ENCODE assay signal across 8 cellular contexts in the genomic region with DNA sequence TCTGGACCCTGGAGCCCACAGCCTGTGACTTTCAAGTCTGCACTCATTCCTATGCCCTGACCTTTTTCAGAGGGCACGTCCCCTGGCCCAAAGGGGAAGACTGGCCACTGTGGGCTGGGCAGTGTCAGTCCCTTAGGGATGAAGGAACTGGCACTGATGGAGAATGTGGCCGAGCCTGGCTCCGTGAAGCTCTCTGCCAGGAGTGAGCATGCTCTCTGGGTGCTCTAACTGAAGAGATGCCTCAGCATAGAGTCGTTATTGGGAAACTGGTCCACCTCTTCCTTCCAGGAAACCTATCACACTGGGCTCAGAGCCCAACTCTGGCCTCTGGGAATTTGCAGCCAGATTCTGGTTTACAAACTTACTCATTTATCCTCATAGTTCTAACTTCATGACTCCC.
A peak's percentile ranks its signal among the peaks of the same experiment; 100 is the strongest.
DNase-seq lines count a peak whose midpoint lies in the region; ATAC-seq, FAIRE-seq and TF ChIP-seq lines count a peak whose summit lies in the region.
"Not testable (repeated sequence)": the region's sequence is repeated elsewhere in the genome, so short reads cannot be mapped to it uniquely, and the experiment has no call there.

No MANE protein-coding gene starts in this region.

- not testable (repeated sequence) for H3K9ac ChIP-seq in keratinocyte (ENCODE audit: control insufficient read depth, extremely low read depth, insufficient read depth, low read length)

- dilution Hi-C loops in keratinocyte (cut with MboI; ENCODE audit: extremely low pct_ligation_motif_present, low sequenced_read_pairs) = not testable (repeated sequence)

- H3K27ac ChIP-seq in keratinocyte (ENCODE audit: control insufficient read depth, insufficient read depth, low read length); gastrocnemius medialis; upper lobe of right lung: not testable (repeated sequence)

- not testable (repeated sequence) for TF ChIP-seq POLR2A in gastrocnemius medialis (IDR thresholded peaks at IDR 0.05)

- not testable (repeated sequence) for H3K9me1 ChIP-seq in keratinocyte (ENCODE audit: control insufficient read depth, extremely low read depth, insufficient read depth, low read length)

- H3K27ac Mint-ChIP-seq in nephron = peak overlapping the region in 2 of 3 experiments; percentile 54 to 71

- H3K36me3 Mint-ChIP-seq in nephron (ENCODE audit: low read depth) = not testable (repeated sequence)

- in situ Hi-C loops in gastrocnemius medialis (cut with MboI; ENCODE audit: low sequenced_read_pairs in 4 of 4) = not testable (repeated sequence)

- not testable (repeated sequence) for H3K79me2 ChIP-seq in keratinocyte (ENCODE audit: control insufficient read depth, insufficient read depth, low read length)

- not testable (repeated sequence) for H2AFZ ChIP-seq in keratinocyte (ENCODE audit: control insufficient read depth, low read length)

- H4K20me1 ChIP-seq in keratinocyte (ENCODE audit: control insufficient read depth, extremely low read depth, insufficient read depth, low read length) = not testable (repeated sequence)

- peak; percentile 4 to 20 for ATAC-seq in gastrocnemius medialis
- ATAC-seq in upper lobe of right lung = peak; percentile 6

- H3K4me1 ChIP-seq in keratinocyte (ENCODE audit: control insufficient read depth, extremely low read depth, insufficient read depth, low read length); gastrocnemius medialis; upper lobe of right lung: not testable (repeated sequence)

- not testable (repeated sequence) for H3K9me3 Mint-ChIP-seq in nephron

- intact Hi-C loops in gastrocnemius medialis (cut with DNase I; ENCODE audit: low total_unique reads); upper lobe of right lung (cut with DNase I): not testable (repeated sequence)

- not testable (repeated sequence) for H3K4me3 ChIP-seq in choroid plexus epithelial cell (ENCODE audit: low read depth, low read length); fibroblast of the aortic adventitia (ENCODE audit: low read depth, low read length); keratinocyte (ENCODE audit: control insufficient read depth in 2 of 3, extremely low read depth in 1 of 3, insufficient read depth in 2 of 3, low read depth in 1 of 3, low read length in 3 of 3); gastrocnemius medialis; upper lobe of right lung

- H3K9me3 ChIP-seq in keratinocyte (ENCODE audit: control insufficient read depth, low read depth, low read length); gastrocnemius medialis; upper lobe of right lung: not testable (repeated sequence)

- DNase-seq in GM03348 (ENCODE audit: low spot score) = peak; percentile 51
- peak; percentile 42 for DNase-seq in NCI-H82 (lab: John Stamatoyannopoulos, UW)
- peak; percentile 56 for DNase-seq in choroid plexus epithelial cell (ENCODE audit: low read depth)
- DNase-seq in fibroblast of the aortic adventitia (ENCODE audit: low read depth) = peak; percentile 85
- DNase-seq in keratinocyte (ENCODE audit: low read depth, low spot score); gastrocnemius medialis: not testable (repeated sequence)
- DNase-seq in upper lobe of right lung = peak; percentile 56

- peaks cover 39% of the 10 kb centered on the region for H3K4me1 Mint-ChIP-seq in nephron

- not testable (repeated sequence) for H3K4me2 ChIP-seq in keratinocyte (ENCODE audit: control insufficient read depth, extremely low read depth, insufficient read depth, low read depth, low read length)

- peak; percentile 44 for FAIRE-seq in keratinocyte (lab: Jason Lieb, UNC)

- H3K4me3 Mint-ChIP-seq in nephron = not testable (repeated sequence)

- not testable (repeated sequence) for H3K27me3 ChIP-seq in keratinocyte (ENCODE audit: control insufficient read depth, extremely low read depth, insufficient read depth, low read length); gastrocnemius medialis; upper lobe of right lung

- TF ChIP-seq CTCF in choroid plexus epithelial cell (conservative IDR thresholded peaks at IDR 0.05; ENCODE audit: low read depth, low read length); fibroblast of the aortic adventitia (IDR thresholded peaks at IDR 0.05; ENCODE audit: insufficient read depth, low read length); keratinocyte (optimal IDR thresholded peaks at IDR 0.05 in 1 of 3, IDR thresholded peaks at IDR 0.05 in 1 of 3, conservative IDR thresholded peaks at IDR 0.05 in 1 of 3; ENCODE audit: extremely low read depth in 1 of 3, insufficient read depth in 2 of 3, low read length in 3 of 3); nephron (IDR thresholded peaks at IDR 0.05; ENCODE audit: unreplicated experiment in 3 of 3); gastrocnemius medialis (IDR thresholded peaks at IDR 0.05 in 4 of 5, conservative IDR thresholded peaks at IDR 0.05 in 1 of 5); upper lobe of right lung (IDR thresholded peaks at IDR 0.05): not testable (repeated sequence)

- H3K27me3 Mint-ChIP-seq in nephron (ENCODE audit: low read depth) = not testable (repeated sequence)

- H3K36me3 ChIP-seq in keratinocyte (ENCODE audit: control insufficient read depth in 2 of 2, extremely low read depth in 1 of 2, insufficient read depth in 2 of 2, low read length in 2 of 2); gastrocnemius medialis; upper lobe of right lung: not testable (repeated sequence)
